12 cellular contexts compared by ENCODE assay signal in the genomic region with DNA sequence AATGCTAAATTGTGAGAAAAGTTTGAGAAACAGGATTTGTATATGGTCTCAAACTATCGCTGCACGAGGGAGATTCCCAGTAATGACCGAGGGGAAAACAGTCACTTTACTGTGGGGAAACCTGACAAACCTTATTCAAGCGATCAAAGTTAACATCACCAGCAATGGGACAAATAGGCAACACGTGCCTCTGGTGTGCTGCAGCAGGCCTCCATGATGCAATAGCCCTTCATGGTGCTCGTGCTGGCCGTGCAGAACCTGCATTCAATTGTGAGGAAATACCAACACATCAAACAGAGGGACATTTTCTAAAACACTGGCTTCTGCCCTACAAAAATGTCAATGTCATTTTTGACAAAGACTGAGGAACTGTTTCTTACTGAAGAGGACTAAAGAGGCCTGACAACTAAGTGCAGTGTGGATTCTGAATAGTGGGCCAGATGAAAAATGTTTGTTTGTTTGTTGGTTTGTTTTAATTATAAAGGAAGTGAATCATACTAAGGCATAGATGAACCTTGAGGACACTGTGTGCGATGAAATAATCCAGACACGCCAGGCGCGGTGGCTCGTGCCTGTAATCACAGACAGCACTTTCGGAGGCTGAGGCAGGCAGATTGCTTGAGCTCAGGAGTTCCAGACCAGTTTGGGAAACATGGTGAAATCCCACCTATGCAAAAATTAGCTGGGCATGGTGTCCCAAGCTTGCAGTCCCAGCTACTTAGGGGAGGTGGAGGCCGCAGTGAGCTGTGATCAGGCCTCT.
"Had no signal": no experiment of that assay in that cellular context is flagged by ENCODE, and none has a peak within 500 bp of the region (broad histone marks: within the 10 kb centered on the region; RNA-seq: fewer than 3 reads in every experiment).

No MANE protein-coding gene starts in this region.

- H3K4me1 ChIP-seq: breast epithelium had no signal

- ATAC-seq: activated T-cell treated with anti-CD3 and anti-CD28 coated beads, Interleukin-2, amount 50 U/mL, for 72 hours had no signal

- H3K27me3 ChIP-seq: breast epithelium had no signal

- H3K36me3 ChIP-seq: breast epithelium, esophagus squamous epithelium had no signal

- H3K4me3 ChIP-seq: breast epithelium, esophagus squamous epithelium had no signal

- H3K27ac ChIP-seq: breast epithelium, esophagus squamous epithelium, parathyroid adenoma had no signal

- DNase-seq: activated CD4-positive, CD25-positive, alpha-beta regulatory T cell; activated gamma-delta T cell treated with Interleukin-2 at 50 U/mL for 16 hours; activated naive CD8-positive, alpha-beta T cell treated with anti-CD3 and anti-CD28 coated beads for 36 hours; activated T-cell treated with anti-CD3 and anti-CD28 coated beads, Interleukin-2, amount 50 U/mL, for 72 hours; anterior cingulate cortex; esophagus squamous epithelium; foreskin fibroblast; glutamatergic neuron; small intestine; T-helper 2 cell had no signal

- H3K9me3 ChIP-seq: breast epithelium, esophagus squamous epithelium had no signal
